19 cellular contexts compared by ENCODE assay signal in the genomic region with DNA sequence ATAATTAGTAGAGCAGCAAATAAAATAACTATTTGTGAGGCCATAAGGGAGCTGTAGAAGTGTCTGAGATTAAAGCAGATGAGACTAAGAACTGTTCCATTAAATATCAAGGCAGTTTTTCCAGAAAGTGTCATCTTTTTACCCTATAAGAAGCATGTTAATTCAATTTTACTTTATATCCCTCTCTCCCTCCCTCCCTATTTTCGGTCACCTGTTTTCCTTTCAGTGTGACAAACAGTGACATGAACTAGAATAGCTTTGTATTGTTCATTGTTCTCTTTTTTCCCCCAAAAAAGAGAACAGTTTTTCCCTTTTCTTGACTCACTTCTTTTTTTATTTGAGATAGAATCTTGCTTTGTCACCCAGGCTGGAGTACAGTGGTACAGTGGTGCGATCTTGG.
DNase-seq lines count a peak whose midpoint lies in the region; ATAC-seq, FAIRE-seq and TF ChIP-seq lines count a peak whose summit lies in the region.
"Had no signal": no experiment of that assay in that cellular context is flagged by ENCODE, and none has a peak within 500 bp of the region (broad histone marks: within the 10 kb centered on the region; RNA-seq: fewer than 3 reads in every experiment).

No MANE protein-coding gene starts in this region.

- no peaks in the 10 kb centered on the region for H3K79me2 ChIP-seq in HepG2 (ENCODE audit: insufficient read depth, low read length)

- H3K4me1 ChIP-seq in HepG2 (ENCODE audit: insufficient read depth, low read length) (no peaks in the 10 kb centered on the region), right lobe of liver (no peaks in the 10 kb centered on the region)
- H3K4me1 ChIP-seq: BLaER1 had no signal

- no peak for TF ChIP-seq RAD21 in HepG2 (CRISPR knock-in tag; IDR thresholded peaks at IDR 0.05)

- TF ChIP-seq EP300 in HepG2 (IDR thresholded peaks at IDR 0.05; ENCODE audit: low read depth in 2 of 2, low read length in 2 of 2) (no peak), HepG2 (CRISPR knock-in tag; IDR thresholded peaks at IDR 0.05; ENCODE audit: borderline replicate concordance) (no peak)

- DNase-seq in HepG2 (ENCODE audit: low spot score) (no peak), right lobe of liver (no peak), pons (ENCODE audit: low spot score) (peak; percentile 85), iPS-NIHi7 (ENCODE audit: extremely low spot score) (no peak), DMS153 (lab: John Stamatoyannopoulos, UW) (no peak), GM10248 (ENCODE audit: extremely low spot score) (no peak)
- DNase-seq in activated CD8-positive, alpha-beta memory T cell treated with anti-CD3 and anti-CD28 coated beads, Interleukin-2, amount 50 U/mL, for 4 hours: no peak
- DNase-seq: 8988T; AML-193; Calu3; CD4-positive, alpha-beta T cell; DMS79 treated with DMSO at 0.1 percent for 48 hours; EL; H9 had no signal

- intact Hi-C loops in HepG2 (cut with micrococcal nuclease; ENCODE audit: unreplicated experiment) (no loop called here), right lobe of liver (cut with DNase I) (no loop called here)
- intact Hi-C loops in dendritic cell treated with granulocyte-macrophage colony-stimulating factor and Interleukin-4, amounts not matched to agents 40 ng/mL and 50 ng/mL, for 4 days (cut with micrococcal nuclease): no loop called here

- H3K4me3 Mint-ChIP-seq in dendritic cell treated with granulocyte-macrophage colony-stimulating factor and Interleukin-4, amounts not matched to agents 40 ng/mL and 50 ng/mL, for 4 days: no peak overlapping the region
- H3K4me3 Mint-ChIP-seq: CD4-positive, alpha-beta T cell; GM23338; H9 had no signal

- H3K36me3 Mint-ChIP-seq in dendritic cell treated with granulocyte-macrophage colony-stimulating factor and Interleukin-4, amounts not matched to agents 40 ng/mL and 50 ng/mL, for 4 days (ENCODE audit: low read depth): peaks cover 39% of the 10 kb centered on the region

- POLR2A ChIA-PET in HepG2 (lab: Yijun Ruan, JAX): no interaction called here
- POLR2A ChIA-PET in GM10248 (lab: Yijun Ruan, JAX): no interaction called here

- peak overlapping the region; percentile 50 for H3K27ac Mint-ChIP-seq in dendritic cell treated with granulocyte-macrophage colony-stimulating factor and Interleukin-4, amounts not matched to agents 40 ng/mL and 50 ng/mL, for 4 days
- H3K27ac Mint-ChIP-seq: CD4-positive, alpha-beta T cell; GM23338; H9 had no signal

- TF ChIP-seq POLR2A in HepG2 (IDR thresholded peaks at IDR 0.05; ENCODE audit: insufficient read depth in 1 of 2, low read depth in 2 of 2, low read length in 2 of 2) (no peak), right lobe of liver (IDR thresholded peaks at IDR 0.05) (no peak)

- H3K9ac ChIP-seq in HepG2 (ENCODE audit: insufficient read depth, low read depth, low read length): no peak overlapping the region
- H3K9ac ChIP-seq: BLaER1 had no signal

- H3K9me3 ChIP-seq in HepG2 (ENCODE audit: low read length): no peaks in the 10 kb centered on the region
- no peaks in the 10 kb centered on the region for H3K9me3 ChIP-seq in right lobe of liver
- H3K9me3 ChIP-seq: BLaER1 had no signal

- no peak overlapping the region for H3K4me3 ChIP-seq in HepG2 (replicated peaks in 1 of 3; ENCODE audit: insufficient read depth in 1 of 3, low read depth in 2 of 3, low read length in 3 of 3)
- H3K4me3 ChIP-seq in right lobe of liver: no peak overlapping the region
- H3K4me3 ChIP-seq: BLaER1, GM23338 had no signal

- H4K20me1 ChIP-seq in HepG2 (ENCODE audit: insufficient read depth, low read length): no peaks in the 10 kb centered on the region

- H3K27ac ChIP-seq in HepG2 (ENCODE audit: extremely low read length, insufficient read depth, low read length): no peak overlapping the region
- no peak overlapping the region for H3K27ac ChIP-seq in right lobe of liver
- H3K27ac ChIP-seq: BLaER1 had no signal

- no peak for FAIRE-seq in HepG2 (lab: Jason Lieb, UNC)
- FAIRE-seq: G401.6, GM12892 had no signal

- in situ Hi-C loops in HepG2 (cut with HindIII; ENCODE audit: extremely low pct_ligation_motif_present, low pct_unique_long_range_greater_than_20kb): no loop called here

- TF ChIP-seq CTCF in HepG2 (CRISPR knock-in tag; IDR thresholded peaks at IDR 0.05): no peak
- no peak for TF ChIP-seq CTCF in right lobe of liver (IDR thresholded peaks at IDR 0.05)
- no peak for TF ChIP-seq CTCF in GM10248 (IDR thresholded peaks at IDR 0.05; ENCODE audit: control extremely low read depth, extremely low read depth, low read depth, missing control alignments)

- BruUV-seq in HepG2 (replicated peaks; lab: Mats Ljungman, UMichigan): no TSS peak

- no peak for ATAC-seq in HepG2
- ATAC-seq in right lobe of liver: no peak
- ATAC-seq: GM23338 had no signal

- H2AFZ ChIP-seq in HepG2 (ENCODE audit: low read length): no peak overlapping the region
- H2AFZ ChIP-seq: GM23338 had no signal

- WGBS in HepG2 (ENCODE audit: low lambda C conversion rate): 99% methylated on average over 2 of the region's 2 CpGs
- WGBS in right lobe of liver (ENCODE audit: insufficient coverage, low coverage, low lambda C conversion rate, missing lambda C conversion rate): 81% methylated on average over 2 of the region's 2 CpGs

- H3K27me3 ChIP-seq in HepG2 (ENCODE audit: control insufficient read depth in 1 of 2, insufficient read depth in 2 of 2, low read length in 2 of 2): no peaks in the 10 kb centered on the region
- no peaks in the 10 kb centered on the region for H3K27me3 ChIP-seq in right lobe of liver
- H3K27me3 ChIP-seq: BLaER1 had no signal

- H3K36me3 ChIP-seq in HepG2 (replicated peaks in 1 of 2; ENCODE audit: control insufficient read depth in 1 of 2, insufficient read depth in 2 of 2, low read length in 2 of 2) (peaks cover 2 to 17% of the 10 kb centered on the region in 2 experiments; a peak in 3 of 5 replicates), right lobe of liver (no peaks in the 10 kb centered on the region)

- no peak overlapping the region for H3K4me2 ChIP-seq in HepG2 (ENCODE audit: low read depth, low read length)
- H3K4me2 ChIP-seq: BLaER1, GM23338 had no signal

- no peaks in the 10 kb centered on the region for H3K27me3 Mint-ChIP-seq in dendritic cell treated with granulocyte-macrophage colony-stimulating factor and Interleukin-4, amounts not matched to agents 40 ng/mL and 50 ng/mL, for 4 days
- H3K27me3 Mint-ChIP-seq: CD4-positive, alpha-beta T cell had no signal

- no peaks in the 10 kb centered on the region for H3K9me3 Mint-ChIP-seq in dendritic cell treated with granulocyte-macrophage colony-stimulating factor and Interleukin-4, amounts not matched to agents 40 ng/mL and 50 ng/mL, for 4 days
- H3K9me3 Mint-ChIP-seq: CD4-positive, alpha-beta T cell; GM23338; H9 had no signal

- CTCF ChIA-PET in HepG2 (lab: Yijun Ruan, JAX; ENCODE audit: low intra/inter-chr PET ratio, low total read pairs) (no interaction called here), GM10248 (lab: Yijun Ruan, JAX) (no interaction called here)

- peaks cover 25% of the 10 kb centered on the region for H3K4me1 Mint-ChIP-seq in dendritic cell treated with granulocyte-macrophage colony-stimulating factor and Interleukin-4, amounts not matched to agents 40 ng/mL and 50 ng/mL, for 4 days (ENCODE audit: low read depth)
- H3K4me1 Mint-ChIP-seq: H9 had no signal

TF ChIP-seq in HepG2, 621 proteins besides CTCF, POLR2A, EP300 and RAD21:
- TF ChIP-seq KLF15 (CRISPR knock-in tag; IDR thresholded peaks at IDR 0.05; ENCODE audit: borderline replicate concordance) (no peak), ZNF333 (CRISPR knock-in tag; IDR thresholded peaks at IDR 0.05; ENCODE audit: borderline replicate concordance) (no peak), IRF2 (CRISPR knock-in tag; IDR thresholded peaks at IDR 0.05) (no peak), KLF13 (CRISPR knock-in tag; IDR thresholded peaks at IDR 0.05) (no peak), PITX1 (CRISPR knock-in tag; IDR thresholded peaks at IDR 0.05) (no peak), CREB1 (IDR thresholded peaks at IDR 0.05) (no peak), CREB1 (CRISPR knock-in tag; IDR thresholded peaks at IDR 0.05) (0 out of 2 replicates have a peak, but pooled peaks have one; percentile 16)
- TF ChIP-seq, protein P1, sequence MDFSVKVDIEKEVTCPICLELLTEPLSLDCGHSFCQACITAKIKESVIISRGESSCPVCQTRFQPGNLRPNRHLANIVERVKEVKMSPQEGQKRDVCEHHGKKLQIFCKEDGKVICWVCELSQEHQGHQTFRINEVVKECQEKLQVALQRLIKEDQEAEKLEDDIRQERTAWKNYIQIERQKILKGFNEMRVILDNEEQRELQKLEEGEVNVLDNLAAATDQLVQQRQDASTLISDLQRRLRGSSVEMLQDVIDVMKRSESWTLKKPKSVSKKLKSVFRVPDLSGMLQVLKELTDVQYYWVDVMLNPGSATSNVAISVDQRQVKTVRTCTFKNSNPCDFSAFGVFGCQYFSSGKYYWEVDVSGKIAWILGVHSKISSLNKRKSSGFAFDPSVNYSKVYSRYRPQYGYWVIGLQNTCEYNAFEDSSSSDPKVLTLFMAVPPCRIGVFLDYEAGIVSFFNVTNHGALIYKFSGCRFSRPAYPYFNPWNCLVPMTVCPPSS (IDR thresholded peaks at IDR 0.05): no peak
TF ChIP-seq in HepG2: peak in this region for 1.
